In the genomic region with DNA sequence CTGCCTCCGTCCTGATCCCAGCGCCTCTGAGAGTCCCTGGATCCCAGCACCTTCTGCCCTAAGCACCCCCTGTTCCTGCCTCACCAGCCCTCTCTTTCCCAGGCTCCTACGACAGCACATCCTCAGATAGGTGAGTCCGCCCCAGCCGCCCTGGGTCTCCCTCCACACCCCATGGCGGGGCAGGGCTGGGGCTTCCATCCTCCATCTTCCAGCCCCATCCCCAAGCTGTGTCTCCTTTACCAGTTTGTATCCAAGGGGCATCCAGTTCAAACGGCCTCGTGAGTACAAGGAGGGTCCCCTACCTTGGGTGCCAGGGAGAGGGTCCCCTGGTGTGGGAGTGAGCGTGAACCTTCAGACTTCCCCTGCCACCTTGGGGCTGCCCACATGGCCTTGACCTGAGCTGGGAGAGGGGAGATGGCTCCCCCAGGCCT, we compare ENCODE assay signal across 10 cellular contexts. TPM values are rescaled to one million over a fixed set of nuclear protein-coding genes. Genes with fewer than 3 reads are reported as not detected.
DNase-seq lines count a peak whose midpoint lies in the region; ATAC-seq lines count a peak whose summit lies in the region.
"Had no signal": no experiment of that assay in that cellular context is flagged by ENCODE, and none has a peak within 500 bp of the region (broad histone marks: within the 10 kb centered on the region; RNA-seq: fewer than 3 reads in every experiment).

No MANE protein-coding gene starts in this region.

- no peak overlapping the region for H2BK15ac ChIP-seq in neuronal stem cell (ENCODE audit: low read length)

- H3K18ac ChIP-seq in neuronal stem cell (ENCODE audit: low read length): no peak overlapping the region

- no peak overlapping the region for H4K8ac ChIP-seq in neuronal stem cell (ENCODE audit: low read depth, low read length)

- no peak overlapping the region for H3K4me2 ChIP-seq in neuronal stem cell (ENCODE audit: insufficient read depth, low read length, poor library complexity, severe bottlenecking)

- H2BK5ac ChIP-seq in neuronal stem cell (ENCODE audit: low read length): no peak overlapping the region

- ATAC-seq in CD4-positive, CD25-positive, alpha-beta regulatory T cell (ENCODE audit: low read depth in 2 of 2): no peak
- no peak for ATAC-seq in GM19328 (IDR thresholded peaks at IDR 0.05; ENCODE audit: unreplicated experiment)

- H2BK120ac ChIP-seq in neuronal stem cell (ENCODE audit: low read depth, low read length): no peak overlapping the region

- no peaks in the 10 kb centered on the region for H3K27me3 ChIP-seq in CD4-positive, CD25-positive, alpha-beta regulatory T cell (ENCODE audit: control insufficient read depth, insufficient read depth, low read length)
- H3K27me3 ChIP-seq in neuronal stem cell (ENCODE audit: control insufficient read depth in 3 of 3, insufficient read depth in 3 of 3, low read depth in 1 of 3, low read length in 3 of 3): no peaks in the 10 kb centered on the region
- H3K27me3 ChIP-seq in HAP-1 (ENCODE audit: low read depth): no peaks in the 10 kb centered on the region

- peaks cover 75% of the 10 kb centered on the region for H3K4me1 ChIP-seq in CD4-positive, CD25-positive, alpha-beta regulatory T cell (ENCODE audit: control insufficient read depth, insufficient read depth, low read length, poor library complexity, severe bottlenecking)
- H3K4me1 ChIP-seq in neuronal stem cell (ENCODE audit: control insufficient read depth in 2 of 2, insufficient read depth in 1 of 2, low read depth in 1 of 2, low read length in 2 of 2) (no peaks in the 10 kb centered on the region), HAP-1 (no peaks in the 10 kb centered on the region)

- no peak for DNase-seq in CD4-positive, CD25-positive, alpha-beta regulatory T cell
- DNase-seq in neuronal stem cell (ENCODE audit: low spot score): no peak
- no peak for DNase-seq in HAP-1 (ENCODE audit: low spot score in 2 of 2)
- DNase-seq in NK-92 (lab: John Stamatoyannopoulos, UW; ENCODE audit: unreplicated experiment): no peak
- no peak for DNase-seq in NCI-H774 (lab: John Stamatoyannopoulos, UW)
- DNase-seq: KG1 had no signal

- H3K36me3 Mint-ChIP-seq in CD4-positive, CD25-positive, alpha-beta regulatory T cell: peaks cover 43% of the 10 kb centered on the region
- peaks cover 31% of the 10 kb centered on the region for H3K36me3 Mint-ChIP-seq in activated naive CD8-positive, alpha-beta T cell

- H3K79me1 ChIP-seq in neuronal stem cell (ENCODE audit: low read depth, low read length): peaks cover 6% of the 10 kb centered on the region

- H3K9me3 Mint-ChIP-seq in CD4-positive, CD25-positive, alpha-beta regulatory T cell: peaks cover 0 to 7% (median 1%) of the 10 kb centered on the region in 7 donors
- no peaks in the 10 kb centered on the region for H3K9me3 Mint-ChIP-seq in activated naive CD8-positive, alpha-beta T cell (ENCODE audit: low read depth)

- H3K27ac Mint-ChIP-seq in CD4-positive, CD25-positive, alpha-beta regulatory T cell: peak overlapping the region; percentile 89 to 98 (median 96)
- H3K27ac Mint-ChIP-seq in activated naive CD8-positive, alpha-beta T cell: peak overlapping the region; percentile 98

- H3K4me3 ChIP-seq in CD4-positive, CD25-positive, alpha-beta regulatory T cell (ENCODE audit: low read depth, low read length): peak overlapping the region; percentile 85
- H3K4me3 ChIP-seq in neuronal stem cell (ENCODE audit: low read length in 2 of 2) (no peak overlapping the region), HAP-1 (no peak overlapping the region)

- H3K23ac ChIP-seq in neuronal stem cell (ENCODE audit: low read depth, low read length, poor library complexity): no peak overlapping the region

- peak overlapping the region; percentile 90 to 99 (median 98) for H3K4me3 Mint-ChIP-seq in CD4-positive, CD25-positive, alpha-beta regulatory T cell
- H3K4me3 Mint-ChIP-seq in activated naive CD8-positive, alpha-beta T cell: peak overlapping the region; percentile 89

- H3K9ac ChIP-seq in neuronal stem cell (ENCODE audit: low read depth, low read length, poor library complexity): peak overlapping the region; percentile 12

- no CpG with 5 or more reads among the region's 9 CpGs for WGBS in neuronal stem cell (ENCODE audit: extremely low coverage in 2 of 2, insufficient read length in 2 of 2, insufficient replicate concordance in 1 of 2), 2 donors

- no peak overlapping the region for H3K4ac ChIP-seq in neuronal stem cell (ENCODE audit: low read length)

- peak overlapping the region; percentile 80 for H3K27ac ChIP-seq in CD4-positive, CD25-positive, alpha-beta regulatory T cell (ENCODE audit: insufficient read depth, low read length, poor library complexity, severe bottlenecking)
- H3K27ac ChIP-seq in KOPT-K1 (ENCODE audit: low read depth, low read length, poor library complexity, severe bottlenecking) (peak overlapping the region; percentile 100), neuronal stem cell (replicated peaks; ENCODE audit: low read length) (no peak overlapping the region)
- H3K27ac ChIP-seq: C4-2B had no signal

- H2AFZ ChIP-seq in neuronal stem cell (ENCODE audit: low read length): no peak overlapping the region

- H4K91ac ChIP-seq in neuronal stem cell (ENCODE audit: low read depth, low read length, poor library complexity): no peak overlapping the region

- no peak overlapping the region for H2BK12ac ChIP-seq in neuronal stem cell (ENCODE audit: low read length)

- in situ Hi-C loops in HAP-1 (cut with MboI; ENCODE audit: low sequenced_read_pairs): no loop called here

- no peak overlapping the region for H3K14ac ChIP-seq in neuronal stem cell (ENCODE audit: low read length)

- peaks cover 11 to 72% (median 41%) of the 10 kb centered on the region in 4 donors for H3K4me1 Mint-ChIP-seq in CD4-positive, CD25-positive, alpha-beta regulatory T cell
- H3K4me1 Mint-ChIP-seq in activated naive CD8-positive, alpha-beta T cell (ENCODE audit: low read depth): peaks cover 44% of the 10 kb centered on the region

- H2AK5ac ChIP-seq in neuronal stem cell (ENCODE audit: low read depth, low read length): no peak overlapping the region

- peaks cover 5% of the 10 kb centered on the region for H3K27me3 Mint-ChIP-seq in CD4-positive, CD25-positive, alpha-beta regulatory T cell
- no peaks in the 10 kb centered on the region for H3K27me3 Mint-ChIP-seq in activated naive CD8-positive, alpha-beta T cell

- H3K9me3 ChIP-seq in CD4-positive, CD25-positive, alpha-beta regulatory T cell (ENCODE audit: control insufficient read depth in 2 of 2, low read length in 2 of 2): peaks cover 0 to 6% of the 10 kb centered on the region in 2 experiments
- H3K9me3 ChIP-seq in KOPT-K1 (ENCODE audit: insufficient read depth, low read length, poor library complexity, severe bottlenecking): peaks cover 9% of the 10 kb centered on the region
- H3K9me3 ChIP-seq in neuronal stem cell (replicated peaks in 1 of 2; ENCODE audit: control insufficient read depth in 2 of 2, insufficient read depth in 1 of 2, low read depth in 1 of 2, low read length in 2 of 2): peaks cover 3 to 5% of the 10 kb centered on the region in 2 donors
- no peaks in the 10 kb centered on the region for H3K9me3 ChIP-seq in HAP-1

- H3K36me3 ChIP-seq in CD4-positive, CD25-positive, alpha-beta regulatory T cell (ENCODE audit: control insufficient read depth, insufficient read depth, low read length): peaks cover 33% of the 10 kb centered on the region
- H3K36me3 ChIP-seq in KOPT-K1 (ENCODE audit: insufficient read depth, low read length) (peaks cover 88% of the 10 kb centered on the region), neuronal stem cell (replicated peaks in 1 of 2; ENCODE audit: control insufficient read depth in 2 of 2, insufficient read depth in 2 of 2, low read length in 2 of 2) (peaks cover 15 to 28% of the 10 kb centered on the region in 2 donors), HAP-1 (replicated peaks) (peaks cover 7% of the 10 kb centered on the region; the same call in 1 of the 2 replicates)

RNA-seq across cellular contexts. Expression of a gene that starts 0.8 kb away (rescaled TPM):
- 282 TPM for total RNA-seq in CD4-positive, CD25-positive, alpha-beta regulatory T cell
- polyA plus RNA-seq in CD4-positive, CD25-positive, alpha-beta regulatory T cell: 100 to 1,000 TPM; 287 to 429 (median 317) TPM
- 1.8 TPM for polyA plus RNA-seq in neuronal stem cell (2013, experiment 1 of 2)
- polyA plus RNA-seq in neuronal stem cell (2013, experiment 2 of 2): 1.7 TPM

RNA-seq across cellular contexts. Expression of a gene that starts 11.0 kb away (rescaled TPM):
- total RNA-seq in CD4-positive, CD25-positive, alpha-beta regulatory T cell: 24.5 TPM
- polyA plus RNA-seq in CD4-positive, CD25-positive, alpha-beta regulatory T cell: 10 to 100 TPM; 22.3 to 32.9 (median 25.2) TPM
- polyA plus RNA-seq in neuronal stem cell (2013, experiment 1 of 2): 21.5 TPM
- 21.8 TPM for polyA plus RNA-seq in neuronal stem cell (2013, experiment 2 of 2)

RNA-seq across cellular contexts. Expression of a gene that starts 34.9 kb away (rescaled TPM):
- total RNA-seq in CD4-positive, CD25-positive, alpha-beta regulatory T cell: 96.2 TPM
- 10 to 100 TPM; 22.9 to 30.3 (median 24.9) TPM for polyA plus RNA-seq in CD4-positive, CD25-positive, alpha-beta regulatory T cell
- polyA plus RNA-seq in neuronal stem cell (2013, experiment 1 of 2): 22.8 TPM
- polyA plus RNA-seq in neuronal stem cell (2013, experiment 2 of 2): 23.4 TPM

RNA-seq across cellular contexts. Expression of a gene that starts 53.9 kb away (rescaled TPM):
- total RNA-seq in CD4-positive, CD25-positive, alpha-beta regulatory T cell: 0.52 TPM
- 1 to 10 TPM in 1 of 4 donors, not detected in 3; 2.8 TPM for polyA plus RNA-seq in CD4-positive, CD25-positive, alpha-beta regulatory T cell
- 0.21 TPM for polyA plus RNA-seq in neuronal stem cell (2013, experiment 1 of 2)
- 0.14 TPM for polyA plus RNA-seq in neuronal stem cell (2013, experiment 2 of 2)
